ENCODE assay signal across 4 cellular contexts in the genomic region with DNA sequence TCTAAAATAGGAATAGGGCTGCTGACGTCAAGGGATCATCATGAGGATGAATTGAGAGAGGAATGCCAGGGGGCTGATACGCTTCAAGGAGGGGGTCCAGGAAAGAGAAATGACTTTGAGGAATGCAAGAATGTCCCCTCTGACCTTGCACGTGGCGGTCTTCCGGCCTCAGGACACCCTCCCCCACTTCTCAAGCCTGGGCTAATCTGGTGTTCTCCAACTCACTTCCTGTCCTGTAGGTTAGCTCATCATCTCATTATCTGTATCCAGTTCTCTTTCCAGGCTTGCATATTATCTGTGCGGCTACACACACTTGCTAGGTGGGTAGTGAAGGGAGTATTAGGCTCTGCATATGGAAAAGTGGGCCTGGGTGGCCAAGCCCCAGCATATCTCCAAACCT. TPM values are rescaled to one million over a fixed set of nuclear protein-coding genes. Genes with fewer than 3 reads are reported as not detected.
"Had no signal": no experiment of that assay in that cellular context is flagged by ENCODE, and none has a peak within 500 bp of the region (broad histone marks: within the 10 kb centered on the region; RNA-seq: fewer than 3 reads in every experiment).

No MANE protein-coding gene starts in this region.

RNA-seq across cellular contexts. Expression of a gene that starts 18.9 kb away (rescaled TPM):
- total RNA-seq: bronchial epithelial cell, occipital lobe, vagina had no signal
- polyA plus RNA-seq: immature natural killer cell had no signal
